Comparison of ENCODE assay signal across 10 cellular contexts in the genomic region with DNA sequence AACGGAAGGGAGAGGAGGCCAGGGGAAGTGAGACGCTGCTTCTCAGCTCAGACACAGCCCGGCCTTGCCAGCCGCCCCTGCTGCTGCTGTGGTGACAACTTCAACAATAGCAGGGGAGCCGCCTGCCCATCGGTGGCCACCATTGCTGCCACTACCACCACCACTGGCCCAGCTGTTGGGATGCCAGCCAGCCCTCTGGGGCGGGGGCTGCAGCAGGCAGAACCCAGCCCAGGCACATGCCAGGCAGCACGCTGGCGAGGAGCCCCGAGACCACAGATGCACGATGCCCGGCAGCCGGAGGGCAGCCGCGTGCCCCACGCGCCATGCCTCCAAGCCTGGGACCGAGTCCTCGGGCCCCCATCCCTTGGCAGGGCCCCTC. TPM values are rescaled to one million over a fixed set of nuclear protein-coding genes. Genes with fewer than 3 reads are reported as not detected.
A peak's percentile ranks its signal among the peaks of the same experiment; 100 is the strongest.
DNase-seq lines count a peak whose midpoint lies in the region; TF ChIP-seq lines count a peak whose summit lies in the region.
"Had no signal": no experiment of that assay in that cellular context is flagged by ENCODE, and none has a peak within 500 bp of the region (broad histone marks: within the 10 kb centered on the region; RNA-seq: fewer than 3 reads in every experiment).

No MANE protein-coding gene starts in this region.

- H3K14ac ChIP-seq in H9 (ENCODE audit: insufficient read depth, low read length) = no peak overlapping the region; the same call in 1 of the 2 replicates

- no peak overlapping the region for H3K27ac Mint-ChIP-seq in H9
- H3K27ac Mint-ChIP-seq: activated CD4-positive, alpha-beta T cell treated with anti-CD3 and anti-CD28 coated beads for 36 hours had no signal

- peaks cover 0 to 6% (median 4%) of the 10 kb centered on the region in 3 experiments; a peak in 4 of 7 replicates for H3K36me3 Mint-ChIP-seq in H9 (ENCODE audit: insufficient read depth in 1 of 3, low read depth in 3 of 3)

- H3K4me2 ChIP-seq in H9 (ENCODE audit: insufficient read depth, insufficient read length, low read length) = peak overlapping the region; percentile 77

- no peak overlapping the region for H3K56ac ChIP-seq in H9 (ENCODE audit: insufficient read length, low read depth, low read length)

- no CpG with 5 or more reads among the region's 19 CpGs for WGBS in H9 (ENCODE audit: extremely low coverage, insufficient read length, low lambda C conversion rate)

- no peak overlapping the region for H3T11ph ChIP-seq in H9 (ENCODE audit: low read length)

- DNase-seq in H9 (no peak), left kidney (ENCODE audit: low read depth, low spot score) (peak; percentile 22), hepatic stellate cell (ENCODE audit: low spot score) (no peak), NCI-H1092 treated with DMSO at 0.1 percent for 48 hours (lab: John Stamatoyannopoulos, UW) (no peak), AG08396 (ENCODE audit: low spot score) (no peak), NCI-H2107 treated with DMSO at 0.1 percent for 48 hours (lab: John Stamatoyannopoulos, UW; ENCODE audit: unreplicated experiment) (no peak)
- DNase-seq: activated CD4-positive, alpha-beta T cell treated with anti-CD3 and anti-CD28 coated beads for 36 hours; central memory CD4-positive, alpha-beta T cell had no signal

- no peaks in the 10 kb centered on the region for H3K9me3 ChIP-seq in H9 (ENCODE audit: control insufficient read depth, low read depth, low read length)

- no peak overlapping the region for H2BK120ac ChIP-seq in H9 (ENCODE audit: low read depth, low read length, poor library complexity, severe bottlenecking)

- H4K5ac ChIP-seq in H9 (ENCODE audit: insufficient read length, low read depth, low read length) = no peak overlapping the region

- H3K23ac ChIP-seq in H9 (ENCODE audit: insufficient read length, low read depth, low read length) = no peak overlapping the region

- no peak overlapping the region for H2AK5ac ChIP-seq in H9 (ENCODE audit: insufficient read length, low read length)

- peak overlapping the region; percentile 8 to 37 (median 27) for H3K4me3 ChIP-seq in skin epidermis

- H3K9ac ChIP-seq in H9 (ENCODE audit: extremely low read depth, insufficient read length, low read length) = no peak overlapping the region

- no peak overlapping the region for H2AFZ ChIP-seq in H9 (ENCODE audit: low read length)

- no peaks in the 10 kb centered on the region for H3K79me1 ChIP-seq in H9 (ENCODE audit: insufficient read depth, low read depth, low read length, poor library complexity, severe bottlenecking)

- H3K23me2 ChIP-seq in H9 (ENCODE audit: insufficient read length, low read depth, low read length, poor library complexity, severe bottlenecking) = peaks cover 8% of the 10 kb centered on the region

- no peak overlapping the region for H4K8ac ChIP-seq in H9 (replicated peaks; ENCODE audit: insufficient read length, low read depth, low read length)

- H3K18ac ChIP-seq in H9 (ENCODE audit: insufficient read length, low read depth, low read length) = no peak overlapping the region

- peaks cover 25 to 55% of the 10 kb centered on the region in 2 experiments for H3K4me1 Mint-ChIP-seq in H9

- H2BK12ac ChIP-seq in H9 (ENCODE audit: insufficient read length, low read depth, low read length) = no peak overlapping the region

- H3K27me3 ChIP-seq in H9 (ENCODE audit: insufficient read depth, low read length) = no peaks in the 10 kb centered on the region

- peaks cover 7% of the 10 kb centered on the region; the same call in 1 of the 2 replicates for H3K4me1 ChIP-seq in H9 (ENCODE audit: insufficient read depth, low read length)

- H2BK20ac ChIP-seq in H9 (ENCODE audit: low read depth, low read length, poor library complexity, severe bottlenecking) = no peak overlapping the region

- H3K27me3 Mint-ChIP-seq in H9 (ENCODE audit: low read depth) = peaks cover 13% of the 10 kb centered on the region
- H3K27me3 Mint-ChIP-seq: activated CD4-positive, alpha-beta T cell treated with anti-CD3 and anti-CD28 coated beads for 36 hours had no signal

- H4K91ac ChIP-seq in H9 (ENCODE audit: insufficient read length, low read depth, low read length) = no peak overlapping the region

- no peak overlapping the region for H3K4ac ChIP-seq in H9 (ENCODE audit: low read depth, low read length)

- no peak overlapping the region for H2BK15ac ChIP-seq in H9 (ENCODE audit: low read depth, low read length)

- H3K79me2 ChIP-seq in H9 (ENCODE audit: insufficient read depth, low read length) = no peaks in the 10 kb centered on the region

- TF ChIP-seq CTCF in H9 (conservative IDR thresholded peaks at IDR 0.05) = no peak

- peak overlapping the region; percentile 75 to 86; a peak in 4 of 5 replicates for H3K4me3 Mint-ChIP-seq in H9
- H3K4me3 Mint-ChIP-seq: activated CD4-positive, alpha-beta T cell treated with anti-CD3 and anti-CD28 coated beads for 36 hours had no signal

- no peaks in the 10 kb centered on the region for H4K20me1 ChIP-seq in H9 (ENCODE audit: control insufficient read depth, insufficient read depth, insufficient read length)

- H3K27ac ChIP-seq in H9 (ENCODE audit: insufficient read length, low read depth, low read length) (no peak overlapping the region), cingulate gyrus (ENCODE audit: low read depth, low read length) (peak overlapping the region; percentile 60), skin epidermis (peak overlapping the region in 7 of 21 experiments; percentile 17 to 76 (median 50))

- H2BK5ac ChIP-seq in H9 (ENCODE audit: insufficient read length, low read length) = no peak overlapping the region

- H3K9me3 Mint-ChIP-seq in H9 = no peaks in the 10 kb centered on the region

RNA-seq across cellular contexts. Expression of a gene that starts 7.3 kb away (rescaled TPM):
- 13.1 and 13.2 TPM in 2 replicates for total RNA-seq in H9 (2021)

RNA-seq across cellular contexts. Expression of a gene that starts 16.6 kb away (rescaled TPM):
- 85.6 and 86.0 TPM in 2 replicates for total RNA-seq in H9 (2021)

RNA-seq across cellular contexts. Expression of a gene that starts 31.8 kb away (rescaled TPM):
- 31.7 and 32.9 TPM in 2 replicates for total RNA-seq in H9 (2021)

RNA-seq across cellular contexts. Expression of a gene that starts 31.8 kb away (rescaled TPM):
- total RNA-seq in H9 (2021) = 82.8 and 85.3 TPM in 2 replicates

RNA-seq across cellular contexts. Expression of a gene that starts 57.3 kb away (rescaled TPM):
- 6.6 and 8.2 TPM in 2 replicates for total RNA-seq in H9 (2021)
